ENCODE assay signal across 18 cellular contexts in genomic region chr19:45041125-45041524, GRCh38. TPM values are rescaled to one million over a fixed set of nuclear protein-coding genes. Genes with fewer than 3 reads are reported as not detected.
DNase-seq lines count a peak whose midpoint lies in the region; ATAC-seq, FAIRE-seq and TF ChIP-seq lines count a peak whose summit lies in the region.
"Had no signal": no experiment of that assay in that cellular context is flagged by ENCODE, and none has a peak within 500 bp of the region (broad histone marks: within the 10 kb centered on the region; RNA-seq: fewer than 3 reads in every experiment).

No MANE protein-coding gene starts in this region.

- no TSS peak for BruUV-seq in GM12878 (replicated peaks; lab: Mats Ljungman, UMichigan)

- H3K9ac ChIP-seq in GM12878 (ENCODE audit: control insufficient read depth, insufficient read depth, low read length), result no peak overlapping the region

- H3K4me3 ChIP-seq in GM12878 (peak overlapping the region; percentile 30; the same call in 1 of the 2 replicates), neutrophil (ENCODE audit: low read depth in 1 of 2, low read length in 1 of 2) (peak overlapping the region in 1 of 2 experiments; percentile 95)
- H3K4me3 ChIP-seq: esophagus squamous epithelium, transverse colon had no signal

- H3K27ac ChIP-seq in GM12878 (ENCODE audit: control insufficient read depth, insufficient read depth) (peak overlapping the region; percentile 16; the same call in 1 of the 2 replicates), neutrophil (peak overlapping the region; percentile 99)

- TF ChIP-seq EP300 in GM12878 (IDR thresholded peaks at IDR 0.05; ENCODE audit: borderline replicate concordance in 1 of 2, control insufficient read depth in 1 of 2, low read depth in 2 of 2, low read length in 2 of 2), result no peak

- no peak for TF ChIP-seq POLR2A in GM12878 (IDR thresholded peaks at IDR 0.05; ENCODE audit: low read depth, low read length)

- H3K9me3 ChIP-seq in GM12878 (replicated peaks; ENCODE audit: control insufficient read depth, insufficient read depth, low read length), result no peaks in the 10 kb centered on the region
- no peaks in the 10 kb centered on the region for H3K9me3 ChIP-seq in neutrophil
- H3K9me3 ChIP-seq: esophagus squamous epithelium, transverse colon had no signal

- SMC1A ChIA-PET in GM12878 (lab: Charles Lee; ENCODE audit: uncharacterized antibody, unreplicated experiment), result interaction anchor here (0.9 to 2.8 kb wide), 4 partner anchors 11 to 24 kb away, joined by 3 to 9 read pairs (median 6); no protein-coding TSS in a partner anchor

- no peaks in the 10 kb centered on the region for H3K27me3 Mint-ChIP-seq in T-helper 1 cell treated with Interleukin-12 subunit alpha and Interleukin-12 subunit beta and Interleukin-4 antibody, amounts not matched to agents 30 μg/mL and 1 μg/mL, for 36 hours (ENCODE audit: low read depth)

- H3K4me1 ChIP-seq in GM12878 (ENCODE audit: control insufficient read depth, insufficient read depth, low read length), result peaks cover 13% of the 10 kb centered on the region
- peaks cover 35 to 38% of the 10 kb centered on the region in 2 experiments for H3K4me1 ChIP-seq in neutrophil (ENCODE audit: control insufficient read depth in 1 of 2, insufficient read depth in 1 of 2, low read depth in 1 of 2, low read length in 1 of 2)

- H4K20me1 ChIP-seq in GM12878 (ENCODE audit: control insufficient read depth, insufficient read depth), result peaks cover 7% of the 10 kb centered on the region; the same call in 1 of the 2 replicates

- H3K36me3 ChIP-seq in GM12878 (ENCODE audit: control insufficient read depth in 2 of 2, insufficient read depth in 2 of 2, low read length in 1 of 2), result peaks cover 14 to 37% of the 10 kb centered on the region in 2 experiments; a peak in 3 of 4 replicates
- peaks cover 57% of the 10 kb centered on the region for H3K36me3 ChIP-seq in neutrophil

- FAIRE-seq in GM12878 (lab: Jason Lieb, UNC), result no peak
- FAIRE-seq in D721Med (lab: Jason Lieb, UNC), result no peak
- FAIRE-seq: A204.1 had no signal

- CTCF ChIA-PET in GM12878 (lab: Yijun Ruan, JAX), result interaction anchor here (0.6 to 1.6 kb wide), 7 partner anchors 10 to 970 kb away, joined by 3 to 8 read pairs (median 4); partner anchors contain the start of gene RELB

- RAD21 ChIA-PET in GM12878 (lab: Charles Lee; ENCODE audit: unreplicated experiment), result interaction anchor here (1.8 to 3.3 kb wide), 3 partner anchors 18 to 51 kb away, joined by 5 to 21 read pairs (median 16); no protein-coding TSS in a partner anchor

- H3K36me3 Mint-ChIP-seq in T-helper 1 cell treated with Interleukin-12 subunit alpha and Interleukin-12 subunit beta and Interleukin-4 antibody, amounts not matched to agents 30 μg/mL and 1 μg/mL, for 36 hours (ENCODE audit: low read depth), result peaks cover 36% of the 10 kb centered on the region

- in situ Hi-C loops in GM12878 (cut with MboI), result no loop called here

- no peak for TF ChIP-seq RAD21 in GM12878 (IDR thresholded peaks at IDR 0.05; ENCODE audit: insufficient read depth, low read depth, low read length)

- intact Hi-C loops in GM12878 (cut with micrococcal nuclease; ENCODE audit: unreplicated experiment), result no loop called here

- H3K4me3 Mint-ChIP-seq in T-helper 1 cell treated with Interleukin-12 subunit alpha and Interleukin-12 subunit beta and Interleukin-4 antibody, amounts not matched to agents 30 μg/mL and 1 μg/mL, for 36 hours, result peak overlapping the region; percentile 36

- H3K27me3 ChIP-seq in GM12878 (replicated peaks in 1 of 2; ENCODE audit: control insufficient read depth in 2 of 2, insufficient read depth in 2 of 2, low read length in 1 of 2) (no peaks in the 10 kb centered on the region), neutrophil (no peaks in the 10 kb centered on the region)
- H3K27me3 ChIP-seq: esophagus squamous epithelium, transverse colon had no signal

- H2AFZ ChIP-seq in GM12878 (ENCODE audit: control insufficient read depth, low read depth, low read length), result no peak overlapping the region

- H3K27ac Mint-ChIP-seq in T-helper 1 cell treated with Interleukin-12 subunit alpha and Interleukin-12 subunit beta and Interleukin-4 antibody, amounts not matched to agents 30 μg/mL and 1 μg/mL, for 36 hours, result peak overlapping the region; percentile 47

- 76% methylated on average over 6 of the region's 6 CpGs for WGBS in GM12878 (ENCODE audit: insufficient coverage, insufficient replicate concordance, low lambda C conversion rate, missing lambda C conversion rate)

- no peaks in the 10 kb centered on the region for H3K9me3 Mint-ChIP-seq in T-helper 1 cell treated with Interleukin-12 subunit alpha and Interleukin-12 subunit beta and Interleukin-4 antibody, amounts not matched to agents 30 μg/mL and 1 μg/mL, for 36 hours

- POLR2A ChIA-PET in GM12878 (lab: Charles Lee), result interaction anchor here (0.6 to 1.6 kb wide), 4 partner anchors 10 to 83 kb away, joined by 4 to 8 read pairs (median 5); partner anchors contain the start of gene PPP1R37

- peaks cover 37% of the 10 kb centered on the region for H3K4me1 Mint-ChIP-seq in T-helper 1 cell treated with Interleukin-12 subunit alpha and Interleukin-12 subunit beta and Interleukin-4 antibody, amounts not matched to agents 30 μg/mL and 1 μg/mL, for 36 hours (ENCODE audit: low read depth)

- H3K79me2 ChIP-seq in GM12878 (ENCODE audit: control insufficient read depth, insufficient read depth, low read length), result peaks cover 57% of the 10 kb centered on the region

- H3K4me2 ChIP-seq in GM12878 (ENCODE audit: control insufficient read depth, insufficient read depth), result peak overlapping the region; percentile 73

- DNase-seq in T-helper 1 cell (no peak), MV-4-11 (lab: John Stamatoyannopoulos, UW) (peak; percentile 83), GM12878 (ENCODE audit: low read depth, low spot score) (no peak), D721Med (ENCODE audit: insufficient read length, low spot score) (no peak), iPS-NIHi11 (ENCODE audit: low spot score) (no peak)
- DNase-seq: activated CD4-positive, alpha-beta T cell treated with anti-CD3 and anti-CD28 coated beads for 1 hour; activated gamma-delta T cell treated with Interleukin-2 at 50 U/mL for 16 hours; DMS153; esophagus squamous epithelium; hippocampal formation; Karpas-422; left ventricle myocardium superior; occipital lobe; transverse colon had no signal

- ATAC-seq in GM12878 (no peak), HG02852 (IDR thresholded peaks at IDR 0.05; ENCODE audit: unreplicated experiment) (no peak)
- ATAC-seq: left ventricle myocardium superior had no signal

- TF ChIP-seq CTCF in GM12878 (IDR thresholded peaks at IDR 0.05 in 2 of 3, conservative IDR thresholded peaks at IDR 0.05 in 1 of 3; ENCODE audit: control insufficient read depth in 2 of 3, extremely low read depth in 1 of 3, insufficient read depth in 1 of 3, low read depth in 3 of 3, low read length in 3 of 3) (no peak), neutrophil (IDR thresholded peaks at IDR 0.05) (no peak), D721Med (IDR thresholded peaks at IDR 0.05; ENCODE audit: insufficient read depth, missing control alignments) (no peak)

RNA-seq across cellular contexts. Expression of gene CLASRP, which starts 2.3 kb away (rescaled TPM):
- total RNA-seq in GM12878 (2013; cell fraction: nucleolus; rRNA removed), result 116 and 141 TPM in 2 replicates
- total RNA-seq in GM12878 (2014; rRNA removed) (28.5 and 28.9 TPM in 2 replicates), GM12878 (2014; rRNA removed; fragmentation: Illumina TruSeq; extraction: Trizol) (31.9 and 33.6 TPM in 2 replicates), GM12878 (2021) (66.7 and 75.8 TPM in 2 replicates)
- 32.0 TPM for polyA plus RNA-seq in GM12878 (2011; ENCODE audit: low read depth)
- polyA plus RNA-seq in GM12878 (2011; rRNA removed) (24.6 and 40.4 TPM in 2 replicates), GM12878 (2014; fragmentation: Illumina TruSeq; extraction: Trizol) (20.2 and 37.2 TPM in 2 replicates), GM12878 (2014; fragmentation: Nextera tagmentation; extraction: Ambion mirVana) (1 to 10 TPM in 1 of 2 experiments, under 1 TPM in 1; 0.68 to 2.3 TPM), GM12878 (2014; rRNA removed) (62.5 and 80.2 TPM in 2 replicates), GM12878 (2016; fragmentation: Nextera tagmentation; extraction: Ambion mirVana) (10 to 100 TPM; 18.5 to 23.6 TPM)
- polyA plus RNA-seq in GM12878 (2011; cell fraction: cytosol; rRNA removed), result 19.2 and 19.5 TPM in 2 replicates
- 208 and 258 TPM in 2 replicates for polyA plus RNA-seq in GM12878 (2011; cell fraction: nucleus; rRNA removed)
- 58.3 and 93.7 TPM in 2 replicates for polyA plus RNA-seq in GM12878 (2012)
- 23.8 and 26.4 TPM in 2 replicates for polyA minus RNA-seq in GM12878 (2011; rRNA and poly(A)+ RNA removed)
- 7.9 and 9.6 TPM in 2 replicates for polyA minus RNA-seq in GM12878 (2011; cell fraction: cytosol; rRNA and poly(A)+ RNA removed)
- polyA minus RNA-seq in GM12878 (2011; cell fraction: nucleus; rRNA and poly(A)+ RNA removed), result 20.9 and 53.9 TPM in 2 replicates

RNA-seq across cellular contexts. Expression of gene ZNF296, which starts 35.2 kb away (rescaled TPM):
- total RNA-seq in GM12878 (2013; cell fraction: nucleolus; rRNA removed), result 5.5 and 7.7 TPM in 2 replicates
- total RNA-seq in GM12878 (2014; rRNA removed), result 2.0 and 3.5 TPM in 2 replicates
- total RNA-seq in GM12878 (2014; rRNA removed; fragmentation: Illumina TruSeq; extraction: Trizol), result 0.83 and 0.98 TPM in 2 replicates
- 21.3 and 23.5 TPM in 2 replicates for total RNA-seq in GM12878 (2021)
- polyA plus RNA-seq in GM12878 (2011; ENCODE audit: low read depth), result 3.8 TPM
- polyA plus RNA-seq in GM12878 (2011; rRNA removed), result 0.24 and 0.92 TPM in 2 replicates
- polyA plus RNA-seq in GM12878 (2011; cell fraction: cytosol; rRNA removed), result 2.8 and 2.9 TPM in 2 replicates
- 8.0 and 12.0 TPM in 2 replicates for polyA plus RNA-seq in GM12878 (2011; cell fraction: nucleus; rRNA removed)
- polyA plus RNA-seq in GM12878 (2012), result 12.1 and 14.3 TPM in 2 replicates
- polyA plus RNA-seq in GM12878 (2014; fragmentation: Illumina TruSeq; extraction: Trizol), result 0.53 TPM in 1 of 2 replicates, not detected in the other
- under 1 TPM in 1 of 2 experiments, not detected in 1; 0.44 TPM for polyA plus RNA-seq in GM12878 (2014; fragmentation: Nextera tagmentation; extraction: Ambion mirVana)
- 7.5 and 11.8 TPM in 2 replicates for polyA plus RNA-seq in GM12878 (2014; rRNA removed)
- 10 to 100 TPM; 21.9 to 23.6 TPM for polyA plus RNA-seq in GM12878 (2016; fragmentation: Nextera tagmentation; extraction: Ambion mirVana)
- 0.66 and 4.7 TPM in 2 replicates for polyA minus RNA-seq in GM12878 (2011; rRNA and poly(A)+ RNA removed)
- polyA minus RNA-seq in GM12878 (2011; cell fraction: cytosol; rRNA and poly(A)+ RNA removed), result 7.4 and 9.8 TPM in 2 replicates
- 3.3 and 9.2 TPM in 2 replicates for polyA minus RNA-seq in GM12878 (2011; cell fraction: nucleus; rRNA and poly(A)+ RNA removed)
- total RNA-seq: occipital lobe had no signal

RNA-seq across cellular contexts. Expression of gene GEMIN7, which starts 37.9 kb away (rescaled TPM):
- total RNA-seq in GM12878 (2013; cell fraction: nucleolus; rRNA removed), result 29.8 and 32.3 TPM in 2 replicates
- total RNA-seq in GM12878 (2014; rRNA removed) (36.9 and 44.8 TPM in 2 replicates), GM12878 (2014; rRNA removed; fragmentation: Illumina TruSeq; extraction: Trizol) (25.2 and 26.5 TPM in 2 replicates), GM12878 (2021) (42.4 and 45.0 TPM in 2 replicates)
- 50.7 TPM for polyA plus RNA-seq in GM12878 (2011; ENCODE audit: low read depth)
- polyA plus RNA-seq in GM12878 (2011; rRNA removed) (27.5 and 43.3 TPM in 2 replicates), GM12878 (2014; fragmentation: Illumina TruSeq; extraction: Trizol) (11.7 and 21.1 TPM in 2 replicates), GM12878 (2014; fragmentation: Nextera tagmentation; extraction: Ambion mirVana) (10 to 100 TPM; 51.6 to 55.3 TPM), GM12878 (2014; rRNA removed) (43.9 and 48.5 TPM in 2 replicates), GM12878 (2016; fragmentation: Nextera tagmentation; extraction: Ambion mirVana) (10 to 100 TPM; 75.5 to 76.7 TPM)
- 75.3 and 80.0 TPM in 2 replicates for polyA plus RNA-seq in GM12878 (2011; cell fraction: cytosol; rRNA removed)
- 104 and 138 TPM in 2 replicates for polyA plus RNA-seq in GM12878 (2011; cell fraction: nucleus; rRNA removed)
- polyA plus RNA-seq in GM12878 (2012), result 42.3 and 52.6 TPM in 2 replicates
- polyA minus RNA-seq in GM12878 (2011; rRNA and poly(A)+ RNA removed), result 12.9 and 37.6 TPM in 2 replicates
- polyA minus RNA-seq in GM12878 (2011; cell fraction: cytosol; rRNA and poly(A)+ RNA removed), result 13.3 and 22.1 TPM in 2 replicates
- polyA minus RNA-seq in GM12878 (2011; cell fraction: nucleus; rRNA and poly(A)+ RNA removed), result 12.8 and 21.5 TPM in 2 replicates

RNA-seq across cellular contexts. Expression of gene RELB, which starts 39.9 kb away (rescaled TPM):
- 26.2 and 27.0 TPM in 2 replicates for total RNA-seq in GM12878 (2013; cell fraction: nucleolus; rRNA removed)
- 14.6 and 22.8 TPM in 2 replicates for total RNA-seq in GM12878 (2014; rRNA removed)
- 8.4 and 9.1 TPM in 2 replicates for total RNA-seq in GM12878 (2014; rRNA removed; fragmentation: Illumina TruSeq; extraction: Trizol)
- 43.4 and 43.8 TPM in 2 replicates for total RNA-seq in GM12878 (2021)
- polyA plus RNA-seq in GM12878 (2011; ENCODE audit: low read depth), result 7.3 TPM
- polyA plus RNA-seq in GM12878 (2011; rRNA removed), result 9.9 and 20.6 TPM in 2 replicates
- 34.4 and 43.0 TPM in 2 replicates for polyA plus RNA-seq in GM12878 (2011; cell fraction: cytosol; rRNA removed)
- polyA plus RNA-seq in GM12878 (2011; cell fraction: nucleus; rRNA removed), result 42.0 and 52.3 TPM in 2 replicates
- 27.3 and 32.8 TPM in 2 replicates for polyA plus RNA-seq in GM12878 (2012)
- 3.6 and 5.6 TPM in 2 replicates for polyA plus RNA-seq in GM12878 (2014; fragmentation: Illumina TruSeq; extraction: Trizol)
- polyA plus RNA-seq in GM12878 (2014; fragmentation: Nextera tagmentation; extraction: Ambion mirVana), result 1 to 10 TPM in 1 of 2 experiments, under 1 TPM in 1; 0.66 to 3.2 TPM
- polyA plus RNA-seq in GM12878 (2014; rRNA removed), result 27.9 and 38.9 TPM in 2 replicates
- 10 to 100 TPM; 11.1 to 14.5 TPM for polyA plus RNA-seq in GM12878 (2016; fragmentation: Nextera tagmentation; extraction: Ambion mirVana)
- 27.9 and 45.2 TPM in 2 replicates for polyA minus RNA-seq in GM12878 (2011; rRNA and poly(A)+ RNA removed)
- polyA minus RNA-seq in GM12878 (2011; cell fraction: cytosol; rRNA and poly(A)+ RNA removed), result 30.0 and 34.2 TPM in 2 replicates
- polyA minus RNA-seq in GM12878 (2011; cell fraction: nucleus; rRNA and poly(A)+ RNA removed), result 9.7 and 20.9 TPM in 2 replicates

RNA-seq across cellular contexts. Expression of gene PPP1R37, which starts 51.9 kb away (rescaled TPM):
- total RNA-seq in GM12878 (2013; cell fraction: nucleolus; rRNA removed), result 40.0 and 40.4 TPM in 2 replicates
- 18.3 and 21.3 TPM in 2 replicates for total RNA-seq in GM12878 (2014; rRNA removed)
- total RNA-seq in GM12878 (2014; rRNA removed; fragmentation: Illumina TruSeq; extraction: Trizol), result 4.0 and 5.1 TPM in 2 replicates
- total RNA-seq in GM12878 (2021), result 15.8 and 20.9 TPM in 2 replicates
- 2.2 TPM for polyA plus RNA-seq in GM12878 (2011; ENCODE audit: low read depth)
- polyA plus RNA-seq in GM12878 (2011; rRNA removed), result 5.5 and 9.5 TPM in 2 replicates
- polyA plus RNA-seq in GM12878 (2011; cell fraction: cytosol; rRNA removed), result 10.6 and 16.8 TPM in 2 replicates
- polyA plus RNA-seq in GM12878 (2011; cell fraction: nucleus; rRNA removed), result 80.7 and 84.7 TPM in 2 replicates
- polyA plus RNA-seq in GM12878 (2012), result 9.0 and 17.0 TPM in 2 replicates
- polyA plus RNA-seq in GM12878 (2014; fragmentation: Illumina TruSeq; extraction: Trizol), result 0.63 and 1.9 TPM in 2 replicates
- polyA plus RNA-seq in GM12878 (2014; fragmentation: Nextera tagmentation; extraction: Ambion mirVana), result under 1 TPM in 1 of 2 experiments, not detected in 1; 0.09 TPM
- polyA plus RNA-seq in GM12878 (2014; rRNA removed), result 17.5 and 20.7 TPM in 2 replicates
- 1 to 10 TPM; 2.2 to 4.1 TPM for polyA plus RNA-seq in GM12878 (2016; fragmentation: Nextera tagmentation; extraction: Ambion mirVana)
- polyA minus RNA-seq in GM12878 (2011; rRNA and poly(A)+ RNA removed), result 5.9 and 11.1 TPM in 2 replicates
- 4.5 and 8.8 TPM in 2 replicates for polyA minus RNA-seq in GM12878 (2011; cell fraction: cytosol; rRNA and poly(A)+ RNA removed)
- 12.8 and 20.3 TPM in 2 replicates for polyA minus RNA-seq in GM12878 (2011; cell fraction: nucleus; rRNA and poly(A)+ RNA removed)
